In genomic region chr16:49277766-49278566, GRCh38 we compare ENCODE assay signal across 1 cellular context.
TF ChIP-seq lines count a peak whose summit lies in the region.

No MANE protein-coding gene starts in this region.

TF ChIP-seq in SK-N-SH treated with all-trans-retinoic acid at 6 μM for 48 hours, 23 proteins besides CTCF, POLR2A, EP300 and RAD21 (continued from another document):
- TF ChIP-seq, protein P1, sequence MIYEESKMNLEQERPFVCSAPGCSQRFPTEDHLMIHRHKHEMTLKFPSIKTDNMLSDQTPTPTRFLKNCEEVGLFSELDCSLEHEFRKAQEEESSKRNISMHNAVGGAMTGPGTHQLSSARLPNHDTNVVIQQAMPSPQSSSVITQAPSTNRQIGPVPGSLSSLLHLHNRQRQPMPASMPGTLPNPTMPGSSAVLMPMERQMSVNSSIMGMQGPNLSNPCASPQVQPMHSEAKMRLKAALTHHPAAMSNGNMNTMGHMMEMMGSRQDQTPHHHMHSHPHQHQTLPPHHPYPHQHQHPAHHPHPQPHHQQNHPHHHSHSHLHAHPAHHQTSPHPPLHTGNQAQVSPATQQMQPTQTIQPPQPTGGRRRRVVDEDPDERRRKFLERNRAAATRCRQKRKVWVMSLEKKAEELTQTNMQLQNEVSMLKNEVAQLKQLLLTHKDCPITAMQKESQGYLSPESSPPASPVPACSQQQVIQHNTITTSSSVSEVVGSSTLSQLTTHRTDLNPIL (CRISPR knock-in tag; IDR thresholded peaks at IDR 0.05; ENCODE audit: low read depth) = no peak
- TF ChIP-seq ZC3H10 (CRISPR knock-in tag; IDR thresholded peaks at IDR 0.05) = no peak
- TF ChIP-seq PPARA (CRISPR knock-in tag; IDR thresholded peaks at IDR 0.05; ENCODE audit: borderline replicate concordance) = no peak
- no peak for TF ChIP-seq TSHZ2 (CRISPR knock-in tag; IDR thresholded peaks at IDR 0.05)
